Comparison of ENCODE assay signal across 10 cellular contexts in the genomic region with DNA sequence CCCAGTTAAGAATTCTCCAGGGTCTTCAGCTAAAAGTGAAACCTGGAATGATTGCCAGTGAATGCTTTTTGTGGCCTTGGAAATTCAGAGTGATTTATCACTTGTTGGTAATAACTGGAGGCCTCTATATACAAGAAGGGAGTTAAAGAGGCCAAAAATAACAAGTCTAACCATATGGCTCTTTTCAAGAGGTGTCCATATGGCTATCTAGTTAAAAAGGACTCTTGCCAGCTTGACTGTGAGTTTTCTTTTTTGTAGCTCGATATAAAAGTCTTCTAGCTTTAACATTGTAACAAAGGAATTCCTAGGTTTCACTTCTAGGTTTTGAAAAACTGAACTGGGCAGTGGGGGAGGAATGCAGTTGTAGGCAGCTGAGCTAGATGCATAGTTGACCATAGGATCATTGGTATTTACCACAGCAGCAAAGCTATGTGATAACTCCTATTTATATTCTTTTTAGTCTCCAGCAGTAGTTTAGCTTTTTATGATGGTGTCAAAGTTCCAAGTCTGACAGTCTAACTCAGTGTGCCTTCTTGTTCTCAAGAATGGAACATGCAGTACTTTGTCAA. TPM values are rescaled to one million over a fixed set of nuclear protein-coding genes. Genes with fewer than 3 reads are reported as not detected.
DNase-seq lines count a peak whose midpoint lies in the region; ATAC-seq and TF ChIP-seq lines count a peak whose summit lies in the region.
"Had no signal": no experiment of that assay in that cellular context is flagged by ENCODE, and none has a peak within 500 bp of the region (broad histone marks: within the 10 kb centered on the region; RNA-seq: fewer than 3 reads in every experiment).

No MANE protein-coding gene starts in this region.

- H3K9ac ChIP-seq in GM23248 = peak overlapping the region; percentile 47
- H3K9ac ChIP-seq in skeletal muscle tissue (ENCODE audit: low read depth in 1 of 3, low read length in 3 of 3) = no peak overlapping the region

- peak overlapping the region; percentile 54 for H2AFZ ChIP-seq in GM23248

- H4K20me1 ChIP-seq in GM23248 (ENCODE audit: insufficient read depth) = no peaks in the 10 kb centered on the region

- H3K79me2 ChIP-seq in GM23248 (ENCODE audit: insufficient read depth) = no peaks in the 10 kb centered on the region

- WGBS in GM23248 (ENCODE audit: low coverage in 1 of 2, low lambda C conversion rate in 2 of 2, missing lambda C conversion rate in 2 of 2), 2 experiments = 0 to 3% methylated on average over 1 of the region's 1 CpG

- H3K4me3 ChIP-seq in GM23248 (peak overlapping the region; percentile 52), skeletal muscle tissue (ENCODE audit: low read length in 3 of 3) (peak overlapping the region in 1 of 3 donors; percentile 1)

- H3K4me1 ChIP-seq in GM23248 (ENCODE audit: insufficient read depth) (peaks cover 47% of the 10 kb centered on the region), skeletal muscle tissue (ENCODE audit: control insufficient read depth in 3 of 3, insufficient read depth in 3 of 3, low read length in 3 of 3) (peaks cover 11 to 19% (median 12%) of the 10 kb centered on the region in 3 donors)

- peaks cover 52% of the 10 kb centered on the region for H3F3A ChIP-seq in GM23248 (ENCODE audit: insufficient read depth)

- H3K36me3 ChIP-seq in GM23248 (ENCODE audit: low read depth) (no peaks in the 10 kb centered on the region), skeletal muscle tissue (ENCODE audit: control insufficient read depth in 3 of 3, insufficient read depth in 3 of 3, low read length in 3 of 3) (no peaks in the 10 kb centered on the region)

- H3K27me3 ChIP-seq in GM23248 (replicated peaks; ENCODE audit: insufficient read depth) = no peaks in the 10 kb centered on the region
- H3K27me3 ChIP-seq in skeletal muscle tissue (ENCODE audit: control insufficient read depth in 3 of 3, insufficient read depth in 3 of 3, low read length in 3 of 3) = no peaks in the 10 kb centered on the region

- ATAC-seq in SK-N-SH treated with all-trans-retinoic acid at 6 μM for 48 hours = peak; percentile 80
- peak; percentile 69 for ATAC-seq in left ventricle myocardium superior
- no peak for ATAC-seq in GM19395 (IDR thresholded peaks at IDR 0.05; ENCODE audit: unreplicated experiment)
- ATAC-seq in HG02759 (IDR thresholded peaks at IDR 0.05; ENCODE audit: unreplicated experiment) = no peak

- peak; percentile 62 for DNase-seq in GM23248
- DNase-seq in left ventricle myocardium superior = no peak
- DNase-seq in NCI-H510A treated with DMSO at 0.1 percent for 48 hours (lab: John Stamatoyannopoulos, UW) = no peak
- no peak for DNase-seq in NCI-H2107 treated with DMSO at 0.1 percent for 48 hours (lab: John Stamatoyannopoulos, UW; ENCODE audit: unreplicated experiment)
- DNase-seq: NCI-H1105; stimulated activated CD4-positive, alpha-beta T cell treated with anti-CD3 and anti-CD28 coated beads, Interleukin-2, amount 100 ng/mL, for 48 hours had no signal

- in situ Hi-C loops in GM23248 (cut with MboI) = no loop called here

- H3K9me2 ChIP-seq in GM23248 (ENCODE audit: insufficient read depth) = no peaks in the 10 kb centered on the region

- intact Hi-C loops in left ventricle myocardium superior (cut with micrococcal nuclease) = no loop called here

- H3K27ac ChIP-seq in GM23248 (peak overlapping the region; percentile 54), skeletal muscle tissue (ENCODE audit: low read depth, low read length) (peak overlapping the region; percentile 23)

- H3K4me2 ChIP-seq in GM23248 (ENCODE audit: unreplicated experiment) = peak overlapping the region; percentile 88

- H3K9me3 ChIP-seq in GM23248 (ENCODE audit: low read depth) (no peaks in the 10 kb centered on the region), skeletal muscle tissue (ENCODE audit: control insufficient read depth in 3 of 3, low read length in 3 of 3) (no peaks in the 10 kb centered on the region)

TF ChIP-seq in SK-N-SH treated with all-trans-retinoic acid at 6 μM for 48 hours, 23 proteins besides CTCF, POLR2A, EP300 and RAD21 (continues in another document):
- peak; percentile 98 for TF ChIP-seq ISL1 (CRISPR knock-in tag; IDR thresholded peaks at IDR 0.05)
- TF ChIP-seq TCF4 (CRISPR knock-in tag; IDR thresholded peaks at IDR 0.05; ENCODE audit: borderline replicate concordance) = peak; percentile 83
- no peak for TF ChIP-seq RARB (CRISPR knock-in tag; IDR thresholded peaks at IDR 0.05)
- TF ChIP-seq, protein P1, sequence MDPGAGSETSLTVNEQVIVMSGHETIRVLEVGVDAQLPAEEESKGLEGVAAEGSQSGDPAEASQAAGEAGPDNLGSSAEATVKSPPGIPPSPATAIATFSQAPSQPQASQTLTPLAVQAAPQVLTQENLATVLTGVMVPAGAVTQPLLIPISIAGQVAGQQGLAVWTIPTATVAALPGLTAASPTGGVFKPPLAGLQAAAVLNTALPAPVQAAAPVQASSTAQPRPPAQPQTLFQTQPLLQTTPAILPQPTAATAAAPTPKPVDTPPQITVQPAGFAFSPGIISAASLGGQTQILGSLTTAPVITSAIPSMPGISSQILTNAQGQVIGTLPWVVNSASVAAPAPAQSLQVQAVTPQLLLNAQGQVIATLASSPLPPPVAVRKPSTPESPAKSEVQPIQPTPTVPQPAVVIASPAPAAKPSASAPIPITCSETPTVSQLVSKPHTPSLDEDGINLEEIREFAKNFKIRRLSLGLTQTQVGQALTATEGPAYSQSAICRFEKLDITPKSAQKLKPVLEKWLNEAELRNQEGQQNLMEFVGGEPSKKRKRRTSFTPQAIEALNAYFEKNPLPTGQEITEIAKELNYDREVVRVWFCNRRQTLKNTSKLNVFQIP (CRISPR knock-in tag; IDR thresholded peaks at IDR 0.05; ENCODE audit: borderline replicate concordance, low read depth) = peak; percentile 77; the same call in 1 of the 2 replicates
- TF ChIP-seq TOX (CRISPR knock-in tag; IDR thresholded peaks at IDR 0.05; ENCODE audit: borderline replicate concordance) = peak; percentile 47; the same call in 1 of the 2 replicates
- TF ChIP-seq ZFP3 (CRISPR knock-in tag; IDR thresholded peaks at IDR 0.05) = no peak
- TF ChIP-seq, protein P2, sequence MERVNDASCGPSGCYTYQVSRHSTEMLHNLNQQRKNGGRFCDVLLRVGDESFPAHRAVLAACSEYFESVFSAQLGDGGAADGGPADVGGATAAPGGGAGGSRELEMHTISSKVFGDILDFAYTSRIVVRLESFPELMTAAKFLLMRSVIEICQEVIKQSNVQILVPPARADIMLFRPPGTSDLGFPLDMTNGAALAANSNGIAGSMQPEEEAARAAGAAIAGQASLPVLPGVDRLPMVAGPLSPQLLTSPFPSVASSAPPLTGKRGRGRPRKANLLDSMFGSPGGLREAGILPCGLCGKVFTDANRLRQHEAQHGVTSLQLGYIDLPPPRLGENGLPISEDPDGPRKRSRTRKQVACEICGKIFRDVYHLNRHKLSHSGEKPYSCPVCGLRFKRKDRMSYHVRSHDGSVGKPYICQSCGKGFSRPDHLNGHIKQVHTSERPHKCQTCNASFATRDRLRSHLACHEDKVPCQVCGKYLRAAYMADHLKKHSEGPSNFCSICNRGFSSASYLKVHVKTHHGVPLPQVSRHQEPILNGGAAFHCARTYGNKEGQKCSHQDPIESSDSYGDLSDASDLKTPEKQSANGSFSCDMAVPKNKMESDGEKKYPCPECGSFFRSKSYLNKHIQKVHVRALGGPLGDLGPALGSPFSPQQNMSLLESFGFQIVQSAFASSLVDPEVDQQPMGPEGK (CRISPR knock-in tag; IDR thresholded peaks at IDR 0.05; ENCODE audit: borderline replicate concordance) = peak; percentile 26; the same call in 1 of the 2 replicates
- TF ChIP-seq ZNF565 (CRISPR knock-in tag; conservative IDR thresholded peaks at IDR 0.05; ENCODE audit: low read depth) = no peak
- peak; percentile 75; the same call in 1 of the 2 replicates for TF ChIP-seq GLIS3 (CRISPR knock-in tag; IDR thresholded peaks at IDR 0.05)
- TF ChIP-seq, protein P3, sequence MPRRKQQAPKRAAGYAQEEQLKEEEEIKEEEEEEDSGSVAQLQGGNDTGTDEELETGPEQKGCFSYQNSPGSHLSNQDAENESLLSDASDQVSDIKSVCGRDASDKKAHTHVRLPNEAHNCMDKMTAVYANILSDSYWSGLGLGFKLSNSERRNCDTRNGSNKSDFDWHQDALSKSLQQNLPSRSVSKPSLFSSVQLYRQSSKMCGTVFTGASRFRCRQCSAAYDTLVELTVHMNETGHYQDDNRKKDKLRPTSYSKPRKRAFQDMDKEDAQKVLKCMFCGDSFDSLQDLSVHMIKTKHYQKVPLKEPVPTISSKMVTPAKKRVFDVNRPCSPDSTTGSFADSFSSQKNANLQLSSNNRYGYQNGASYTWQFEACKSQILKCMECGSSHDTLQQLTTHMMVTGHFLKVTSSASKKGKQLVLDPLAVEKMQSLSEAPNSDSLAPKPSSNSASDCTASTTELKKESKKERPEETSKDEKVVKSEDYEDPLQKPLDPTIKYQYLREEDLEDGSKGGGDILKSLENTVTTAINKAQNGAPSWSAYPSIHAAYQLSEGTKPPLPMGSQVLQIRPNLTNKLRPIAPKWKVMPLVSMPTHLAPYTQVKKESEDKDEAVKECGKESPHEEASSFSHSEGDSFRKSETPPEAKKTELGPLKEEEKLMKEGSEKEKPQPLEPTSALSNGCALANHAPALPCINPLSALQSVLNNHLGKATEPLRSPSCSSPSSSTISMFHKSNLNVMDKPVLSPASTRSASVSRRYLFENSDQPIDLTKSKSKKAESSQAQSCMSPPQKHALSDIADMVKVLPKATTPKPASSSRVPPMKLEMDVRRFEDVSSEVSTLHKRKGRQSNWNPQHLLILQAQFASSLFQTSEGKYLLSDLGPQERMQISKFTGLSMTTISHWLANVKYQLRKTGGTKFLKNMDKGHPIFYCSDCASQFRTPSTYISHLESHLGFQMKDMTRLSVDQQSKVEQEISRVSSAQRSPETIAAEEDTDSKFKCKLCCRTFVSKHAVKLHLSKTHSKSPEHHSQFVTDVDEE (CRISPR knock-in tag; IDR thresholded peaks at IDR 0.05) = peak; percentile 90
- TF ChIP-seq, protein P4, sequence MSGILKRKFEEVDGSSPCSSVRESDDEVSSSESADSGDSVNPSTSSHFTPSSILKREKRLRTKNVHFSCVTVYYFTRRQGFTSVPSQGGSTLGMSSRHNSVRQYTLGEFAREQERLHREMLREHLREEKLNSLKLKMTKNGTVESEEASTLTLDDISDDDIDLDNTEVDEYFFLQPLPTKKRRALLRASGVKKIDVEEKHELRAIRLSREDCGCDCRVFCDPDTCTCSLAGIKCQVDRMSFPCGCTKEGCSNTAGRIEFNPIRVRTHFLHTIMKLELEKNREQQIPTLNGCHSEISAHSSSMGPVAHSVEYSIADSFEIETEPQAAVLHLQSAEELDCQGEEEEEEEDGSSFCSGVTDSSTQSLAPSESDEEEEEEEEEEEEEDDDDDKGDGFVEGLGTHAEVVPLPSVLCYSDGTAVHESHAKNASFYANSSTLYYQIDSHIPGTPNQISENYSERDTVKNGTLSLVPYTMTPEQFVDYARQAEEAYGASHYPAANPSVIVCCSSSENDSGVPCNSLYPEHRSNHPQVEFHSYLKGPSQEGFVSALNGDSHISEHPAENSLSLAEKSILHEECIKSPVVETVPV (CRISPR knock-in tag; IDR thresholded peaks at IDR 0.05) = 0 out of 2 replicates have a peak, but pooled peaks have one; percentile 66
- no peak for TF ChIP-seq ZC3H10 (CRISPR knock-in tag; IDR thresholded peaks at IDR 0.05)

RNA-seq across cellular contexts. Expression of a gene that starts 44.4 kb away (rescaled TPM):
- total RNA-seq in GM23248 (2014; rRNA removed; shearing (Covaris generic)) = 5.6 and 9.3 TPM in 2 replicates
- polyA plus RNA-seq in GM23248 (2016; fragmentation: Nextera tagmentation; extraction: Ambion mirVana) = 1.4 and 1.9 TPM in 2 replicates
- total RNA-seq in left ventricle myocardium superior = 3.1 TPM
- 12.5 TPM for total RNA-seq in skeletal muscle tissue

Comparison
In these comparisons a context has a peak if more than half of its experiments do, and no peak if none do; other contexts are left out.
1. ATAC-seq: peak in SK-N-SH treated with all-trans-retinoic acid at 6 μM for 48 hours (single experiment) and left ventricle myocardium superior (single experiment); none in GM19395 (single experiment) and HG02759 (single experiment).